1 cellular context compared by ENCODE assay signal in the genomic region with DNA sequence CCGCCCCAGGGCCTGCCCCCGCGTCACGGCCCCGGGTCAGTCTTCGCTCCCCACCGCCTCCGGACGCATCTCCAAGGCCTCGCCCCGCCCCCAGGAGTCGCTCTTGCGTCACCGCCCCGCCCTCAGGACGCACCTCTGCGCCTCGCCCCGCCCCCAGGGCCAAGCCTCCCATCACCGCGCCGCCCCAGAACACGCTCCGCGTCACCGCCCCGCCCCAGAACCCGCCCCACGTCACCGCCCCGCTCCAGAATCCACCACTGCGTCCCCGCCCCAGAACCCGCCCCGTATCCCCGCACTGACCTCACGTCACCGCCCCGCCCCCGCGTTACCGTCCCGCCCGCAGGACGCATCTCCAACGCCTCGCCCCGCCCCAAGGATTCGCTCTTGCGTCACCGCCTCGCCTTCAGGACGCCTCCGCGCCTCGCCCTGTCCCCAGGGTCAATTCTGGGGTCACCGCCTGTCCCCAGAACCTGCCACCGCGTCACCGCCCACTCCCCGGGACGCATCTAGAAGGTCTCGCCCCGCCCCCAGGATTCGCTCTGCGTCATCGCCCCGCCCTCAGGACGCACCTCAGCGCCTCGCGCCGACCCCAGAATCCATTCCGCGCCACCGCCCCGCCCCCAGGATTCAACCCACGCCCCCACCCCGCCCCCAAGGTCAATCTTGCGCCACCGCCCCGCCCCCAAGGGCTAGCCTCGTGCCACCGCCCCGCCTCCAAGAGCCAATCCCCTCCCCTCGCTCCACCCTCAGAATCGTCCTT.
TF ChIP-seq lines count a peak whose summit lies in the region.

No MANE protein-coding gene starts in this region.

TF ChIP-seq in K562, 482 proteins besides CTCF, POLR2A, EP300 and RAD21 (continues in another document):
- TF ChIP-seq, protein P1, sequence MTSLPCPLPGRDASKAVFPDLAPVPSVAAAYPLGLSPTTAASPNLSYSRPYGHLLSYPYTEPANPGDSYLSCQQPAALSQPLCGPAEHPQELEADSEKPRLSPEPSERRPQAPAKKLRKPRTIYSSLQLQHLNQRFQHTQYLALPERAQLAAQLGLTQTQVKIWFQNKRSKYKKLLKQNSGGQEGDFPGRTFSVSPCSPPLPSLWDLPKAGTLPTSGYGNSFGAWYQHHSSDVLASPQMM (CRISPR knock-in tag; IDR thresholded peaks at IDR 0.05): no peak
- TF ChIP-seq SIN3A (IDR thresholded peaks at IDR 0.05; ENCODE audit: borderline replicate concordance in 2 of 2, control insufficient read depth in 1 of 2, low read depth in 2 of 2, low read length in 2 of 2) (no peak; a peak in 1 of 4 replicates), IFI16 (CRISPR knock-in tag; IDR thresholded peaks at IDR 0.05) (no peak), SP2 (IDR thresholded peaks at IDR 0.05; ENCODE audit: extremely low read depth, low read depth, low read length, poor library complexity, severe bottlenecking) (no peak), NR2C1 (IDR thresholded peaks at IDR 0.05) (peak; percentile 76), NR2C1 (tag; IDR thresholded peaks at IDR 0.05) (peak; percentile 82), KDM4B (IDR thresholded peaks at IDR 0.05; ENCODE audit: borderline replicate concordance in 2 of 2, low read depth in 1 of 2) (no peak), POU5F1 (IDR thresholded peaks at IDR 0.05; ENCODE audit: borderline replicate concordance, low read depth, low read length, partially characterized antibody) (no peak), ETV5 (CRISPR knock-in tag; IDR thresholded peaks at IDR 0.05; ENCODE audit: low read depth) (peak; percentile 3; the same call in 1 of the 2 replicates), IRF2 (CRISPR knock-in tag; IDR thresholded peaks at IDR 0.05) (no peak), ZBTB1 (CRISPR knock-in tag; IDR thresholded peaks at IDR 0.05; ENCODE audit: borderline replicate concordance, low read depth) (0 out of 2 replicates have a peak, but pooled peaks have one; percentile 10), SRSF9 (IDR thresholded peaks at IDR 0.05; ENCODE audit: borderline replicate concordance, low read depth, low read length) (no peak), NCOA2 (IDR thresholded peaks at IDR 0.05; ENCODE audit: partially characterized antibody in 2 of 2) (no peak), ZC3H8 (IDR thresholded peaks at IDR 0.05) (no peak), ZSCAN32 (CRISPR knock-in tag; IDR thresholded peaks at IDR 0.05) (no peak), ZNF507 (tag; conservative IDR thresholded peaks at IDR 0.05) (no peak), SMAD4 (CRISPR knock-in tag; conservative IDR thresholded peaks at IDR 0.05) (peak; percentile 17; the same call in 1 of the 2 replicates), ARNT (IDR thresholded peaks at IDR 0.05) (no peak), KDM1A (IDR thresholded peaks at IDR 0.05) (no peak), GABPB2 (CRISPR knock-in tag; conservative IDR thresholded peaks at IDR 0.05) (no peak), SRF (CRISPR knock-in tag; IDR thresholded peaks at IDR 0.05) (0 out of 4 replicates have a peak, but pooled peaks of 1 of the 2 experiments have one; percentile 30), CBX5 (IDR thresholded peaks at IDR 0.05; ENCODE audit: borderline replicate concordance, low read depth) (no peak), CBFA2T2 (conservative IDR thresholded peaks at IDR 0.05) (no peak), POLR2G (IDR thresholded peaks at IDR 0.05; ENCODE audit: low read depth, low read length) (no peak), GATAD2B (IDR thresholded peaks at IDR 0.05; ENCODE audit: borderline replicate concordance) (no peak), SIN3B (IDR thresholded peaks at IDR 0.05; ENCODE audit: low read depth) (no peak), HIVEP1 (CRISPR knock-in tag; IDR thresholded peaks at IDR 0.05) (no peak)
- TF ChIP-seq, protein P2, sequence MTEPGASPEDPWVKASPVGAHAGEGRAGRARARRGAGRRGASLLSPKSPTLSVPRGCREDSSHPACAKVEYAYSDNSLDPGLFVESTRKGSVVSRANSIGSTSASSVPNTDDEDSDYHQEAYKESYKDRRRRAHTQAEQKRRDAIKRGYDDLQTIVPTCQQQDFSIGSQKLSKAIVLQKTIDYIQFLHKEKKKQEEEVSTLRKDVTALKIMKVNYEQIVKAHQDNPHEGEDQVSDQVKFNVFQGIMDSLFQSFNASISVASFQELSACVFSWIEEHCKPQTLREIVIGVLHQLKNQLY (CRISPR knock-in tag; conservative IDR thresholded peaks at IDR 0.05): no peak
- TF ChIP-seq, protein P3, sequence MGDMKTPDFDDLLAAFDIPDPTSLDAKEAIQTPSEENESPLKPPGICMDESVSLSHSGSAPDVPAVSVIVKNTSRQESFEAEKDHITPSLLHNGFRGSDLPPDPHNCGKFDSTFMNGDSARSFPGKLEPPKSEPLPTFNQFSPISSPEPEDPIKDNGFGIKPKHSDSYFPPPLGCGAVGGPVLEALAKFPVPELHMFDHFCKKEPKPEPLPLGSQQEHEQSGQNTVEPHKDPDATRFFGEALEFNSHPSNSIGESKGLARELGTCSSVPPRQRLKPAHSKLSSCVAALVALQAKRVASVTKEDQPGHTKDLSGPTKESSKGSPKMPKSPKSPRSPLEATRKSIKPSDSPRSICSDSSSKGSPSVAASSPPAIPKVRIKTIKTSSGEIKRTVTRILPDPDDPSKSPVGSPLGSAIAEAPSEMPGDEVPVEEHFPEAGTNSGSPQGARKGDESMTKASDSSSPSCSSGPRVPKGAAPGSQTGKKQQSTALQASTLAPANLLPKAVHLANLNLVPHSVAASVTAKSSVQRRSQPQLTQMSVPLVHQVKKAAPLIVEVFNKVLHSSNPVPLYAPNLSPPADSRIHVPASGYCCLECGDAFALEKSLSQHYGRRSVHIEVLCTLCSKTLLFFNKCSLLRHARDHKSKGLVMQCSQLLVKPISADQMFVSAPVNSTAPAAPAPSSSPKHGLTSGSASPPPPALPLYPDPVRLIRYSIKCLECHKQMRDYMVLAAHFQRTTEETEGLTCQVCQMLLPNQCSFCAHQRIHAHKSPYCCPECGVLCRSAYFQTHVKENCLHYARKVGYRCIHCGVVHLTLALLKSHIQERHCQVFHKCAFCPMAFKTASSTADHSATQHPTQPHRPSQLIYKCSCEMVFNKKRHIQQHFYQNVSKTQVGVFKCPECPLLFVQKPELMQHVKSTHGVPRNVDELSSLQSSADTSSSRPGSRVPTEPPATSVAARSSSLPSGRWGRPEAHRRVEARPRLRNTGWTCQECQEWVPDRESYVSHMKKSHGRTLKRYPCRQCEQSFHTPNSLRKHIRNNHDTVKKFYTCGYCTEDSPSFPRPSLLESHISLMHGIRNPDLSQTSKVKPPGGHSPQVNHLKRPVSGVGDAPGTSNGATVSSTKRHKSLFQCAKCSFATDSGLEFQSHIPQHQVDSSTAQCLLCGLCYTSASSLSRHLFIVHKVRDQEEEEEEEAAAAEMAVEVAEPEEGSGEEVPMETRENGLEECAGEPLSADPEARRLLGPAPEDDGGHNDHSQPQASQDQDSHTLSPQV (IDR thresholded peaks at IDR 0.05): no peak
- TF ChIP-seq, protein P4, sequence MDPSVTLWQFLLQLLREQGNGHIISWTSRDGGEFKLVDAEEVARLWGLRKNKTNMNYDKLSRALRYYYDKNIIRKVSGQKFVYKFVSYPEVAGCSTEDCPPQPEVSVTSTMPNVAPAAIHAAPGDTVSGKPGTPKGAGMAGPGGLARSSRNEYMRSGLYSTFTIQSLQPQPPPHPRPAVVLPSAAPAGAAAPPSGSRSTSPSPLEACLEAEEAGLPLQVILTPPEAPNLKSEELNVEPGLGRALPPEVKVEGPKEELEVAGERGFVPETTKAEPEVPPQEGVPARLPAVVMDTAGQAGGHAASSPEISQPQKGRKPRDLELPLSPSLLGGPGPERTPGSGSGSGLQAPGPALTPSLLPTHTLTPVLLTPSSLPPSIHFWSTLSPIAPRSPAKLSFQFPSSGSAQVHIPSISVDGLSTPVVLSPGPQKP (CRISPR knock-in tag; IDR thresholded peaks at IDR 0.05): no peak
- TF ChIP-seq, protein P5, sequence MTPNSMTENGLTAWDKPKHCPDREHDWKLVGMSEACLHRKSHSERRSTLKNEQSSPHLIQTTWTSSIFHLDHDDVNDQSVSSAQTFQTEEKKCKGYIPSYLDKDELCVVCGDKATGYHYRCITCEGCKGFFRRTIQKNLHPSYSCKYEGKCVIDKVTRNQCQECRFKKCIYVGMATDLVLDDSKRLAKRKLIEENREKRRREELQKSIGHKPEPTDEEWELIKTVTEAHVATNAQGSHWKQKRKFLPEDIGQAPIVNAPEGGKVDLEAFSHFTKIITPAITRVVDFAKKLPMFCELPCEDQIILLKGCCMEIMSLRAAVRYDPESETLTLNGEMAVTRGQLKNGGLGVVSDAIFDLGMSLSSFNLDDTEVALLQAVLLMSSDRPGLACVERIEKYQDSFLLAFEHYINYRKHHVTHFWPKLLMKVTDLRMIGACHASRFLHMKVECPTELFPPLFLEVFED (CRISPR knock-in tag; conservative IDR thresholded peaks at IDR 0.05): no peak
- TF ChIP-seq, protein P6, sequence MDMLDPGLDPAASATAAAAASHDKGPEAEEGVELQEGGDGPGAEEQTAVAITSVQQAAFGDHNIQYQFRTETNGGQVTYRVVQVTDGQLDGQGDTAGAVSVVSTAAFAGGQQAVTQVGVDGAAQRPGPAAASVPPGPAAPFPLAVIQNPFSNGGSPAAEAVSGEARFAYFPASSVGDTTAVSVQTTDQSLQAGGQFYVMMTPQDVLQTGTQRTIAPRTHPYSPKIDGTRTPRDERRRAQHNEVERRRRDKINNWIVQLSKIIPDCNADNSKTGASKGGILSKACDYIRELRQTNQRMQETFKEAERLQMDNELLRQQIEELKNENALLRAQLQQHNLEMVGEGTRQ (CRISPR knock-in tag; IDR thresholded peaks at IDR 0.05): no peak
- TF ChIP-seq, protein P7, sequence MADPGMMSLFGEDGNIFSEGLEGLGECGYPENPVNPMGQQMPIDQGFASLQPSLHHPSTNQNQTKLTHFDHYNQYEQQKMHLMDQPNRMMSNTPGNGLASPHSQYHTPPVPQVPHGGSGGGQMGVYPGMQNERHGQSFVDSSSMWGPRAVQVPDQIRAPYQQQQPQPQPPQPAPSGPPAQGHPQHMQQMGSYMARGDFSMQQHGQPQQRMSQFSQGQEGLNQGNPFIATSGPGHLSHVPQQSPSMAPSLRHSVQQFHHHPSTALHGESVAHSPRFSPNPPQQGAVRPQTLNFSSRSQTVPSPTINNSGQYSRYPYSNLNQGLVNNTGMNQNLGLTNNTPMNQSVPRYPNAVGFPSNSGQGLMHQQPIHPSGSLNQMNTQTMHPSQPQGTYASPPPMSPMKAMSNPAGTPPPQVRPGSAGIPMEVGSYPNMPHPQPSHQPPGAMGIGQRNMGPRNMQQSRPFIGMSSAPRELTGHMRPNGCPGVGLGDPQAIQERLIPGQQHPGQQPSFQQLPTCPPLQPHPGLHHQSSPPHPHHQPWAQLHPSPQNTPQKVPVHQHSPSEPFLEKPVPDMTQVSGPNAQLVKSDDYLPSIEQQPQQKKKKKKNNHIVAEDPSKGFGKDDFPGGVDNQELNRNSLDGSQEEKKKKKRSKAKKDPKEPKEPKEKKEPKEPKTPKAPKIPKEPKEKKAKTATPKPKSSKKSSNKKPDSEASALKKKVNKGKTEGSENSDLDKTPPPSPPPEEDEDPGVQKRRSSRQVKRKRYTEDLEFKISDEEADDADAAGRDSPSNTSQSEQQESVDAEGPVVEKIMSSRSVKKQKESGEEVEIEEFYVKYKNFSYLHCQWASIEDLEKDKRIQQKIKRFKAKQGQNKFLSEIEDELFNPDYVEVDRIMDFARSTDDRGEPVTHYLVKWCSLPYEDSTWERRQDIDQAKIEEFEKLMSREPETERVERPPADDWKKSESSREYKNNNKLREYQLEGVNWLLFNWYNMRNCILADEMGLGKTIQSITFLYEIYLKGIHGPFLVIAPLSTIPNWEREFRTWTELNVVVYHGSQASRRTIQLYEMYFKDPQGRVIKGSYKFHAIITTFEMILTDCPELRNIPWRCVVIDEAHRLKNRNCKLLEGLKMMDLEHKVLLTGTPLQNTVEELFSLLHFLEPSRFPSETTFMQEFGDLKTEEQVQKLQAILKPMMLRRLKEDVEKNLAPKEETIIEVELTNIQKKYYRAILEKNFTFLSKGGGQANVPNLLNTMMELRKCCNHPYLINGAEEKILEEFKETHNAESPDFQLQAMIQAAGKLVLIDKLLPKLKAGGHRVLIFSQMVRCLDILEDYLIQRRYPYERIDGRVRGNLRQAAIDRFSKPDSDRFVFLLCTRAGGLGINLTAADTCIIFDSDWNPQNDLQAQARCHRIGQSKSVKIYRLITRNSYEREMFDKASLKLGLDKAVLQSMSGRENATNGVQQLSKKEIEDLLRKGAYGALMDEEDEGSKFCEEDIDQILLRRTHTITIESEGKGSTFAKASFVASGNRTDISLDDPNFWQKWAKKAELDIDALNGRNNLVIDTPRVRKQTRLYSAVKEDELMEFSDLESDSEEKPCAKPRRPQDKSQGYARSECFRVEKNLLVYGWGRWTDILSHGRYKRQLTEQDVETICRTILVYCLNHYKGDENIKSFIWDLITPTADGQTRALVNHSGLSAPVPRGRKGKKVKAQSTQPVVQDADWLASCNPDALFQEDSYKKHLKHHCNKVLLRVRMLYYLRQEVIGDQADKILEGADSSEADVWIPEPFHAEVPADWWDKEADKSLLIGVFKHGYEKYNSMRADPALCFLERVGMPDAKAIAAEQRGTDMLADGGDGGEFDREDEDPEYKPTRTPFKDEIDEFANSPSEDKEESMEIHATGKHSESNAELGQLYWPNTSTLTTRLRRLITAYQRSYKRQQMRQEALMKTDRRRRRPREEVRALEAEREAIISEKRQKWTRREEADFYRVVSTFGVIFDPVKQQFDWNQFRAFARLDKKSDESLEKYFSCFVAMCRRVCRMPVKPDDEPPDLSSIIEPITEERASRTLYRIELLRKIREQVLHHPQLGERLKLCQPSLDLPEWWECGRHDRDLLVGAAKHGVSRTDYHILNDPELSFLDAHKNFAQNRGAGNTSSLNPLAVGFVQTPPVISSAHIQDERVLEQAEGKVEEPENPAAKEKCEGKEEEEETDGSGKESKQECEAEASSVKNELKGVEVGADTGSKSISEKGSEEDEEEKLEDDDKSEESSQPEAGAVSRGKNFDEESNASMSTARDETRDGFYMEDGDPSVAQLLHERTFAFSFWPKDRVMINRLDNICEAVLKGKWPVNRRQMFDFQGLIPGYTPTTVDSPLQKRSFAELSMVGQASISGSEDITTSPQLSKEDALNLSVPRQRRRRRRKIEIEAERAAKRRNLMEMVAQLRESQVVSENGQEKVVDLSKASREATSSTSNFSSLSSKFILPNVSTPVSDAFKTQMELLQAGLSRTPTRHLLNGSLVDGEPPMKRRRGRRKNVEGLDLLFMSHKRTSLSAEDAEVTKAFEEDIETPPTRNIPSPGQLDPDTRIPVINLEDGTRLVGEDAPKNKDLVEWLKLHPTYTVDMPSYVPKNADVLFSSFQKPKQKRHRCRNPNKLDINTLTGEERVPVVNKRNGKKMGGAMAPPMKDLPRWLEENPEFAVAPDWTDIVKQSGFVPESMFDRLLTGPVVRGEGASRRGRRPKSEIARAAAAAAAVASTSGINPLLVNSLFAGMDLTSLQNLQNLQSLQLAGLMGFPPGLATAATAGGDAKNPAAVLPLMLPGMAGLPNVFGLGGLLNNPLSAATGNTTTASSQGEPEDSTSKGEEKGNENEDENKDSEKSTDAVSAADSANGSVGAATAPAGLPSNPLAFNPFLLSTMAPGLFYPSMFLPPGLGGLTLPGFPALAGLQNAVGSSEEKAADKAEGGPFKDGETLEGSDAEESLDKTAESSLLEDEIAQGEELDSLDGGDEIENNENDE (IDR thresholded peaks at IDR 0.05; ENCODE audit: low read depth, low read length): no peak
- TF ChIP-seq, protein P8, sequence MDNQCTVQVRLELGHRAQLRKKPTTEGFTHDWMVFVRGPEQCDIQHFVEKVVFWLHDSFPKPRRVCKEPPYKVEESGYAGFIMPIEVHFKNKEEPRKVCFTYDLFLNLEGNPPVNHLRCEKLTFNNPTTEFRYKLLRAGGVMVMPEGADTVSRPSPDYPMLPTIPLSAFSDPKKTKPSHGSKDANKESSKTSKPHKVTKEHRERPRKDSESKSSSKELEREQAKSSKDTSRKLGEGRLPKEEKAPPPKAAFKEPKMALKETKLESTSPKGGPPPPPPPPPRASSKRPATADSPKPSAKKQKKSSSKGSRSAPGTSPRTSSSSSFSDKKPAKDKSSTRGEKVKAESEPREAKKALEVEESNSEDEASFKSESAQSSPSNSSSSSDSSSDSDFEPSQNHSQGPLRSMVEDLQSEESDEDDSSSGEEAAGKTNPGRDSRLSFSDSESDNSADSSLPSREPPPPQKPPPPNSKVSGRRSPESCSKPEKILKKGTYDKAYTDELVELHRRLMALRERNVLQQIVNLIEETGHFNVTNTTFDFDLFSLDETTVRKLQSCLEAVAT (IDR thresholded peaks at IDR 0.05): no peak
